In the genomic region with DNA sequence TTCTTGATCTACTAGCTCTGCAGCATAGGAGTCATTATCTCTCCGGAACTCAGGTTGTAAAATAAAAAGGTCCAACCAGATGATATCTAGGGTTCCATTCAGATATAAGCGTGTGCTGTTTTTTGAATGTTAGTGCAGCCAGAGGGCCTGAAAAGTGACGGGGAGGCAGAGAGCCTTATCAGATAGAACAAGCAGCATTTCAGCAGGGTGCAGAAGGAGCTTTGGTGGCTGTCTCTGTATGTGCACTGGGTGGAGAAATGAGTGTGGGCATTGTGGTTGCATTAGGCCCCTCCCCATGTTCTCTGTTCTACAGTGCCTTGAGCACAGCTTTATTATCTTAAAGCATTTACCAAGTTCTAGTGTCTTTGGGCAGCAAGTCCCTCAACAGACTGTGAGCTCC, we compare ENCODE assay signal across 24 cellular contexts.
"Had no signal": no experiment of that assay in that cellular context is flagged by ENCODE, and none has a peak within 500 bp of the region (broad histone marks: within the 10 kb centered on the region; RNA-seq: fewer than 3 reads in every experiment).

No MANE protein-coding gene starts in this region.

- H3K4me1 ChIP-seq: left ventricle myocardium inferior, parathyroid adenoma, right atrium auricular region, right lobe of liver, stomach, testis, thyroid gland, transverse colon, upper lobe of left lung, vagina had no signal

- DNase-seq: islet precursor cell; left ventricle myocardium inferior; natural killer cell; nephron progenitor cell; occipital lobe; right lobe of liver; stimulated activated CD4-positive, alpha-beta T cell treated with anti-CD3 and anti-CD28 coated beads, Interleukin-12 subunit alpha, Interleukin-12 subunit beta, amount 100 ng/mL, for 4 hours; stimulated activated CD4-positive, alpha-beta T cell treated with anti-CD3 and anti-CD28 coated beads, Interleukin-15, amount 100 ng/mL, for 24 hours; stimulated activated CD4-positive, alpha-beta T cell treated with anti-CD3 and anti-CD28 coated beads, Interleukin-2, amount 100 ng/mL, for 24 hours; stimulated activated CD4-positive, alpha-beta T cell treated with anti-CD3 and anti-CD28 coated beads, Interleukin-4, amount 100 ng/mL, for 1 hour; stimulated activated naive B cell treated with anti-CD40 and anti-IgM and Interleukin-4, amounts not matched to agents 10 μg/mL and 1 μg/mL and 100 μg/mL, for 72 hours; stimulated activated naive CD8-positive, alpha-beta T cell treated with anti-CD3 and anti-CD28 coated beads, Interleukin-15, Interleukin-2, amounts not matched to agents 100 U/mL and 50 U/mL, for 24 hours; stomach; testis; thyroid gland; transverse colon; upper lobe of left lung had no signal

- H3K27ac ChIP-seq: hepatocyte, left ventricle myocardium inferior, neural progenitor cell, neutrophil, parathyroid adenoma, right atrium auricular region, right lobe of liver, stomach, testis, thyroid gland, transverse colon, upper lobe of left lung, vagina had no signal

- H3K27me3 ChIP-seq: hepatocyte, neural progenitor cell, neutrophil, right atrium auricular region, right lobe of liver, stomach, testis, thyroid gland, transverse colon, upper lobe of left lung, vagina had no signal

- H2AFZ ChIP-seq: hepatocyte, neural progenitor cell, parathyroid adenoma had no signal

- H3K9me3 ChIP-seq: neutrophil, right atrium auricular region, right lobe of liver, stomach, testis, thyroid gland, transverse colon, upper lobe of left lung, vagina had no signal

- H3K4me3 ChIP-seq: hepatocyte, left ventricle myocardium inferior, lung, neural progenitor cell, right atrium auricular region, right lobe of liver, stomach, testis, thyroid gland, transverse colon, upper lobe of left lung, vagina had no signal

- H3K36me3 ChIP-seq: left ventricle myocardium inferior, neural progenitor cell, neutrophil, right atrium auricular region, right lobe of liver, stomach, thyroid gland, transverse colon, upper lobe of left lung, vagina had no signal

- ATAC-seq: natural killer cell; right lobe of liver; stimulated activated naive B cell treated with anti-CD40 and anti-IgM and Interleukin-4, amounts not matched to agents 10 μg/mL and 1 μg/mL and 100 μg/mL, for 72 hours; stimulated activated naive CD8-positive, alpha-beta T cell treated with anti-CD3 and anti-CD28 coated beads, Interleukin-15, Interleukin-2, amounts not matched to agents 100 U/mL and 50 U/mL, for 24 hours had no signal

- H3K9ac ChIP-seq: neural progenitor cell, parathyroid adenoma had no signal

- H3K79me2 ChIP-seq: hepatocyte, parathyroid adenoma had no signal

- H3K4me2 ChIP-seq: hepatocyte, neural progenitor cell had no signal
